In the genomic region with DNA sequence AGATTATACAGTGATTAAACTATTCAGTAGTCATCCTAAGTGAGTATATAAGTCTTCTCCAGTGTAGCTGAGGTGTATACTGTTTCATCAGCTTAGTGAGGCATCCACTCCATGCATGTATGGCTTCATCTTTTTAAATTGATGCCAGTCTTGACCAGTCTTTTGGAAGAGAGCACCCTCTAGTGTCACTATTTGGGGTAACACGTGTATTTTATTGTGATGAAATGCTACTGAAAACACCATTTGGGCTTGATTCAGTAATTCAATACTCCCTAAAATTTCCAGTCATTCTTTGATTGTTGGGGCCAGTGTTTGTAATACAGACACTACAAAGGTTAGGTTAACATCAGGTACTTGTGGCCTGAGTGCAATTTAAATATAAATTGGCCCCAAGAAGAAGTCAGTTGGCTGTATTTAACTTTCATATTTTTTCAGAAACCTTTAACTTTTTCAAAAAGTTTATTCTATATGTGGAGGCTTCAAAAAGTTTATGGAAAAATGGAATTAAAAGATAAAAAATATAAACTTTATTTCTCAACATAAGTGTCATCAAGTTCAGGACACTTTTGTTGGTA, we compare ENCODE assay signal across 8 cellular contexts. TPM values are rescaled to one million over a fixed set of nuclear protein-coding genes. Genes with fewer than 3 reads are reported as not detected.
DNase-seq lines count a peak whose midpoint lies in the region; ATAC-seq, FAIRE-seq and TF ChIP-seq lines count a peak whose summit lies in the region.

No MANE protein-coding gene starts in this region.

- H3K27me3 Mint-ChIP-seq in T-helper 17 cell = no peaks in the 10 kb centered on the region
- H3K27me3 Mint-ChIP-seq in effector memory CD8-positive, alpha-beta T cell = no peaks in the 10 kb centered on the region

- no peaks in the 10 kb centered on the region for H3K36me3 Mint-ChIP-seq in T-helper 17 cell (ENCODE audit: low read depth)
- no peaks in the 10 kb centered on the region for H3K36me3 Mint-ChIP-seq in effector memory CD8-positive, alpha-beta T cell (ENCODE audit: insufficient read depth)

- no peak overlapping the region for H3K4me3 Mint-ChIP-seq in T-helper 17 cell
- H3K4me3 Mint-ChIP-seq in effector memory CD8-positive, alpha-beta T cell = no peak overlapping the region

- H3K4me1 Mint-ChIP-seq in T-helper 17 cell = no peaks in the 10 kb centered on the region
- no peaks in the 10 kb centered on the region for H3K4me1 Mint-ChIP-seq in effector memory CD8-positive, alpha-beta T cell (ENCODE audit: low read depth in 2 of 2)

- TF ChIP-seq CTCF in cardiac fibroblast (IDR thresholded peaks at IDR 0.05; ENCODE audit: low read depth, low read length) = peak; percentile 55

- FAIRE-seq in G401.6 (lab: Jason Lieb, UNC) = peak; percentile 87

- ATAC-seq in HG03103 (IDR thresholded peaks at IDR 0.05; ENCODE audit: low read depth, unreplicated experiment) (peak; percentile 55), T-helper 17 cell (no peak)
- ATAC-seq in effector memory CD8-positive, alpha-beta T cell (replicated peaks) = no peak

- peaks cover 0 to 2% of the 10 kb centered on the region in 2 donors for H3K9me3 Mint-ChIP-seq in effector memory CD8-positive, alpha-beta T cell

- no peaks in the 10 kb centered on the region for H3K9me3 ChIP-seq in T-helper 17 cell (ENCODE audit: control insufficient read depth, low read length, poor library complexity, severe bottlenecking)

- H3K27ac Mint-ChIP-seq in T-helper 17 cell = no peak overlapping the region
- no peak overlapping the region for H3K27ac Mint-ChIP-seq in effector memory CD8-positive, alpha-beta T cell

- no peak overlapping the region for H3K4me3 ChIP-seq in cardiac fibroblast (replicated peaks in 1 of 2; ENCODE audit: low read depth in 2 of 2, low read length in 2 of 2)

- DNase-seq in NCI-H460 (ENCODE audit: extremely low read depth, low read depth) (peak; percentile 68), cardiac fibroblast (ENCODE audit: low read depth in 2 of 2) (peak; percentile 59 to 78), medulla oblongata (ENCODE audit: extremely low spot score) (peak; percentile 41), T-helper 17 cell (no peak)
- DNase-seq in central memory CD4-positive, alpha-beta T cell = no peak
- DNase-seq in effector memory CD8-positive, alpha-beta T cell = no peak

RNA-seq across cellular contexts. Expression of a gene that starts 35.3 kb away (rescaled TPM):
- total RNA-seq in NCI-H460 (2014; rRNA removed; shearing (Covaris generic)) = 24.4 and 29.7 TPM in 2 replicates
- polyA plus RNA-seq in NCI-H460 (2014; cell fraction: nucleus; rRNA removed) = 6.8 and 17.5 TPM in 2 replicates
- under 1 TPM; 0.32 to 0.73 TPM for total RNA-seq in T-helper 17 cell

Comparison
In these comparisons a context has a peak if more than half of its experiments do, and no peak if none do; other contexts are left out.
1. DNase-seq: peak in NCI-H460 (single experiment), cardiac fibroblast (2 of 2) and medulla oblongata (single experiment); none in central memory CD4-positive, alpha-beta T cell (single experiment), T-helper 17 cell (0 of 3) and effector memory CD8-positive, alpha-beta T cell (0 of 3).
2. RNA of a gene that starts 35.3 kb away (total RNA-seq): 24.4 to 29.7 TPM in NCI-H460; 0.32 to 0.73 TPM in T-helper 17 cell; every median in the first group is over 10 times any median in the second.